Comparison of ENCODE assay signal across 23 cellular contexts in genomic region chr10:102759497-102760210, GRCh38. TPM values are rescaled to one million over a fixed set of nuclear protein-coding genes. Genes with fewer than 3 reads are reported as not detected.
A peak's percentile ranks its signal among the peaks of the same experiment; 100 is the strongest.
DNase-seq lines count a peak whose midpoint lies in the region; ATAC-seq, FAIRE-seq and TF ChIP-seq lines count a peak whose summit lies in the region.
"Had no signal": no experiment of that assay in that cellular context is flagged by ENCODE, and none has a peak within 500 bp of the region (broad histone marks: within the 10 kb centered on the region; RNA-seq: fewer than 3 reads in every experiment).

No MANE protein-coding gene starts in this region.

- H3K9ac ChIP-seq in kidney (ENCODE audit: low read length in 2 of 2) = no peak overlapping the region

- in situ Hi-C loops in gastrocnemius medialis (cut with MboI; ENCODE audit: low sequenced_read_pairs in 4 of 4) = no loop called here

- no peaks in the 10 kb centered on the region for H3K9me3 ChIP-seq in ascending aorta
- H3K9me3 ChIP-seq in gastrocnemius medialis = no peaks in the 10 kb centered on the region
- no peaks in the 10 kb centered on the region for H3K9me3 ChIP-seq in tibial nerve
- no peaks in the 10 kb centered on the region for H3K9me3 ChIP-seq in kidney (ENCODE audit: control insufficient read depth in 1 of 2, low read length in 2 of 2)
- H3K9me3 ChIP-seq: body of pancreas had no signal

- no peak for TF ChIP-seq CTCF in ascending aorta (IDR thresholded peaks at IDR 0.05)
- TF ChIP-seq CTCF in gastrocnemius medialis (IDR thresholded peaks at IDR 0.05 in 4 of 5, conservative IDR thresholded peaks at IDR 0.05 in 1 of 5) = no peak
- TF ChIP-seq CTCF in tibial nerve (IDR thresholded peaks at IDR 0.05) = no peak
- TF ChIP-seq CTCF in kidney (IDR thresholded peaks at IDR 0.05; ENCODE audit: borderline replicate concordance, extremely low read depth, insufficient read depth) = no peak

- TF ChIP-seq EP300 in tibial nerve (IDR thresholded peaks at IDR 0.05) = no peak

- 89 to 94% methylated on average over 3 of the region's 3 CpGs for WGBS in tibial nerve, 2 donors

- no peak for FAIRE-seq in kidney (lab: Jason Lieb, UNC)
- FAIRE-seq: small intestine had no signal

- no peak for DNase-seq in ascending aorta (ENCODE audit: low spot score in 2 of 2)
- DNase-seq in fibroblast of peridontal ligament (ENCODE audit: extremely low read depth) = peak; percentile 20
- no peak for DNase-seq in gastrocnemius medialis
- no peak for DNase-seq in tibial nerve (ENCODE audit: low spot score in 2 of 2)
- DNase-seq in kidney = no peak
- no peak for DNase-seq in HuH-7.5 (ENCODE audit: low spot score)
- no peak for DNase-seq in NCI-H1417 (lab: John Stamatoyannopoulos, UW)
- DNase-seq: activated CD4-positive, alpha-beta T cell treated with anti-CD3 and anti-CD28 coated beads, Interleukin-2, amount 10 ng/mL, durations not matched to agents 7 days and 5 days; activated naive CD8-positive, alpha-beta T cell treated with anti-CD3 and anti-CD28 coated beads for 36 hours; body of pancreas; CD4-positive, alpha-beta T cell; effector memory CD4-positive, alpha-beta T cell; H7; naive thymus-derived CD8-positive, alpha-beta T cell; NCI-H1436 treated with DMSO at 0.1 percent for 48 hours; NCI-H510A treated with DMSO at 0.1 percent for 48 hours; NK-92 treated with Interleukin-12 subunit alpha and Interleukin-12 subunit beta, amount 100 ng/mL, for 24 hours; small intestine; stimulated activated CD4-positive, alpha-beta T cell treated with anti-CD3 and anti-CD28 coated beads, Interleukin-4, amount 100 ng/mL, for 1 hour; WERI-Rb-1 had no signal

- TF ChIP-seq POLR2A in gastrocnemius medialis (IDR thresholded peaks at IDR 0.05) (no peak), tibial nerve (IDR thresholded peaks at IDR 0.05) (no peak)

- H3K4me3 ChIP-seq in ascending aorta (no peak overlapping the region), gastrocnemius medialis (no peak overlapping the region), tibial nerve (no peak overlapping the region), kidney (ENCODE audit: low read length in 2 of 2) (no peak overlapping the region)
- H3K4me3 ChIP-seq: body of pancreas, SK-N-MC had no signal

- H3K27me3 ChIP-seq in ascending aorta = no peaks in the 10 kb centered on the region
- H3K27me3 ChIP-seq in gastrocnemius medialis = no peaks in the 10 kb centered on the region
- H3K27me3 ChIP-seq in tibial nerve = no peaks in the 10 kb centered on the region
- H3K27me3 ChIP-seq: body of pancreas had no signal

- H3K27ac ChIP-seq in ascending aorta (peak overlapping the region; percentile 55 to 69), gastrocnemius medialis (peak overlapping the region in 3 of 4 donors; percentile 39 to 77 (median 64)), tibial nerve (peak overlapping the region; percentile 2 to 87 (median 37)), kidney (ENCODE audit: low read depth in 2 of 2, low read length in 2 of 2) (peak overlapping the region in 1 of 2 donors; percentile 30)
- H3K27ac ChIP-seq: SK-N-MC, WERI-Rb-1 had no signal

- no peak for ATAC-seq in gastrocnemius medialis
- ATAC-seq: activated T-helper 17 cell treated with anti-CD3 and anti-CD28 coated beads, Interleukin-2, amount 50 U/mL, for 72 hours; body of pancreas; esophagus mucosa; naive thymus-derived CD8-positive, alpha-beta T cell had no signal

- H3K4me1 ChIP-seq in ascending aorta (peaks cover 0 to 30% of the 10 kb centered on the region in 2 donors), gastrocnemius medialis (peaks cover 11 to 12% of the 10 kb centered on the region in 2 donors), tibial nerve (peaks cover 0 to 84% (median 22%) of the 10 kb centered on the region in 4 donors), kidney (ENCODE audit: control insufficient read depth in 1 of 2, insufficient read depth in 1 of 2, low read depth in 1 of 2, low read length in 2 of 2) (peaks cover 14 to 21% of the 10 kb centered on the region in 2 donors)

- H3K36me3 ChIP-seq in ascending aorta (peaks cover 0 to 5% of the 10 kb centered on the region in 2 donors), gastrocnemius medialis (no peaks in the 10 kb centered on the region), tibial nerve (peaks cover 0 to 7% (median 0%) of the 10 kb centered on the region in 3 donors), kidney (ENCODE audit: control insufficient read depth in 1 of 2, insufficient read depth in 2 of 2, low read length in 2 of 2) (no peaks in the 10 kb centered on the region)
- H3K36me3 ChIP-seq: WERI-Rb-1 had no signal

- intact Hi-C loops in ascending aorta (cut with DNase I) = no loop called here
- intact Hi-C loops in gastrocnemius medialis (cut with DNase I; ENCODE audit: low total_unique reads) = no loop called here
- intact Hi-C loops in kidney (cut with DNase I) = no loop called here

RNA-seq across cellular contexts. Expression of gene WBP1L, which starts 15.9 kb away (rescaled TPM):
- 107 TPM for total RNA-seq in ascending aorta
- 100 to 1,000 TPM; 103 to 204 (median 145) TPM for total RNA-seq in gastrocnemius medialis
- 100 to 1,000 TPM in 3 of 4 donors, 10 to 100 TPM in 1; 89.4 to 191 (median 158) TPM for total RNA-seq in tibial nerve
- total RNA-seq in kidney = 55.7 TPM
- polyA plus RNA-seq in kidney (ENCODE audit: insufficient read depth, low read depth, low replicate concordance) = 27.8 TPM

RNA-seq across cellular contexts. Expression of gene SFXN2, which starts 45.2 kb away (rescaled TPM):
- total RNA-seq in ascending aorta (2.1 TPM), gastrocnemius medialis (1 to 10 TPM in 1 of 4 donors, under 1 TPM in 3; 0.20 to 5.0 (median 0.76) TPM), tibial nerve (10 to 100 TPM in 3 of 4 donors, 1 to 10 TPM in 1; 7.2 to 26.4 (median 11.3) TPM), kidney (17.3 TPM)
- polyA plus RNA-seq in kidney (ENCODE audit: insufficient read depth, low read depth, low replicate concordance) = 72.1 TPM

RNA-seq across cellular contexts. Expression of gene ARL3, which starts 45.5 kb away (rescaled TPM):
- total RNA-seq in ascending aorta (2.0 TPM), gastrocnemius medialis (1 to 10 TPM; 1.0 to 2.4 (median 1.5) TPM), tibial nerve (10 to 100 TPM; 11.0 to 17.7 (median 13.8) TPM), kidney (16.3 TPM)
- 28.8 TPM for polyA plus RNA-seq in kidney (ENCODE audit: insufficient read depth, low read depth, low replicate concordance)
